ENCODE assay signal across 1 cellular context in genomic region chr16:68526782-68527145, GRCh38.
TF ChIP-seq lines count a peak whose summit lies in the region.

No MANE protein-coding gene starts in this region.

TF ChIP-seq in HepG2, 621 proteins besides CTCF, POLR2A, EP300 and RAD21 (continued from another document and continues in another):
- TF ChIP-seq ZNF687 (CRISPR knock-in tag; IDR thresholded peaks at IDR 0.05) (peak; percentile 7; the same call in 1 of the 2 replicates), REPIN1 (CRISPR knock-in tag; IDR thresholded peaks at IDR 0.05; ENCODE audit: borderline replicate concordance, low read depth) (no peak), ZSCAN25 (CRISPR knock-in tag; IDR thresholded peaks at IDR 0.05) (no peak), ZNF333 (CRISPR knock-in tag; IDR thresholded peaks at IDR 0.05; ENCODE audit: borderline replicate concordance) (peak; percentile 35; the same call in 1 of the 2 replicates), SRSF4 (IDR thresholded peaks at IDR 0.05; ENCODE audit: low read depth, low read length, poor library complexity, severe bottlenecking) (no peak), ZNF597 (CRISPR knock-in tag; IDR thresholded peaks at IDR 0.05) (no peak), ZNF772 (CRISPR knock-in tag; IDR thresholded peaks at IDR 0.05) (no peak), EEA1 (CRISPR knock-in tag; IDR thresholded peaks at IDR 0.05; ENCODE audit: borderline replicate concordance) (no peak), PTBP1 (IDR thresholded peaks at IDR 0.05; ENCODE audit: low read depth, low read length, poor library complexity, severe bottlenecking) (no peak), ZKSCAN5 (CRISPR knock-in tag; IDR thresholded peaks at IDR 0.05) (no peak), UBTF (CRISPR knock-in tag; IDR thresholded peaks at IDR 0.05) (no peak), ZSCAN31 (CRISPR knock-in tag; IDR thresholded peaks at IDR 0.05; ENCODE audit: low read depth) (no peak), THAP8 (CRISPR knock-in tag; IDR thresholded peaks at IDR 0.05; ENCODE audit: borderline replicate concordance) (no peak), DMTF1 (CRISPR knock-in tag; IDR thresholded peaks at IDR 0.05) (no peak), KDM5A (IDR thresholded peaks at IDR 0.05; ENCODE audit: borderline replicate concordance, low read length) (no peak), ZNF224 (CRISPR knock-in tag; IDR thresholded peaks at IDR 0.05) (no peak), ZNF776 (CRISPR knock-in tag; IDR thresholded peaks at IDR 0.05) (no peak), ZNF691 (CRISPR knock-in tag; IDR thresholded peaks at IDR 0.05; ENCODE audit: borderline replicate concordance, low read depth) (no peak), HNF4G (IDR thresholded peaks at IDR 0.05; ENCODE audit: borderline replicate concordance, low read depth, low read length) (no peak), HNF4G (CRISPR knock-in tag; IDR thresholded peaks at IDR 0.05; ENCODE audit: borderline replicate concordance, low read depth) (no peak), NFATC3 (CRISPR knock-in tag; IDR thresholded peaks at IDR 0.05) (no peak), NCOA1 (CRISPR knock-in tag; IDR thresholded peaks at IDR 0.05) (no peak), NR0B2 (CRISPR knock-in tag; IDR thresholded peaks at IDR 0.05) (no peak), IRF2 (CRISPR knock-in tag; IDR thresholded peaks at IDR 0.05) (no peak), ZNF546 (CRISPR knock-in tag; conservative IDR thresholded peaks at IDR 0.05) (no peak), ZNF383 (CRISPR knock-in tag; IDR thresholded peaks at IDR 0.05; ENCODE audit: borderline replicate concordance) (no peak), KLF15 (CRISPR knock-in tag; IDR thresholded peaks at IDR 0.05; ENCODE audit: borderline replicate concordance) (no peak), KDM5B (CRISPR knock-in tag; IDR thresholded peaks at IDR 0.05; ENCODE audit: borderline replicate concordance) (no peak), MAZ (IDR thresholded peaks at IDR 0.05; ENCODE audit: borderline replicate concordance, low read depth, low read length) (no peak), MAZ (CRISPR knock-in tag; IDR thresholded peaks at IDR 0.05; ENCODE audit: low read depth) (no peak), MYC (CRISPR knock-in tag; IDR thresholded peaks at IDR 0.05; ENCODE audit: borderline replicate concordance) (no peak), ZNF143 (CRISPR knock-in tag; IDR thresholded peaks at IDR 0.05) (no peak), JDP2 (CRISPR knock-in tag; IDR thresholded peaks at IDR 0.05; ENCODE audit: borderline replicate concordance) (no peak), SP140L (CRISPR knock-in tag; IDR thresholded peaks at IDR 0.05; ENCODE audit: borderline replicate concordance) (no peak), ZBTB38 (CRISPR knock-in tag; IDR thresholded peaks at IDR 0.05) (0 out of 2 replicates have a peak, but pooled peaks have one; percentile 37), BCLAF1 (IDR thresholded peaks at IDR 0.05) (no peak), ATRX (CRISPR knock-in tag; IDR thresholded peaks at IDR 0.05; ENCODE audit: borderline replicate concordance) (no peak), ZNF264 (CRISPR knock-in tag; IDR thresholded peaks at IDR 0.05) (no peak), ZMYM3 (CRISPR knock-in tag; IDR thresholded peaks at IDR 0.05) (no peak), NFE2L2 (IDR thresholded peaks at IDR 0.05; ENCODE audit: low read length) (no peak), TCF12 (IDR thresholded peaks at IDR 0.05) (no peak), TCF12 (CRISPR knock-in tag; IDR thresholded peaks at IDR 0.05) (no peak), ZNF883 (CRISPR knock-in tag; IDR thresholded peaks at IDR 0.05; ENCODE audit: not compliant biosample characterization) (peak; percentile 9), ZNF768 (CRISPR knock-in tag; IDR thresholded peaks at IDR 0.05) (0 out of 2 replicates have a peak, but pooled peaks have one; percentile 10), NFRKB (IDR thresholded peaks at IDR 0.05) (no peak), HINFP (CRISPR knock-in tag; IDR thresholded peaks at IDR 0.05; ENCODE audit: low read depth) (no peak), CHD2 (IDR thresholded peaks at IDR 0.05; ENCODE audit: low read depth, low read length) (no peak), MBD4 (IDR thresholded peaks at IDR 0.05; ENCODE audit: borderline replicate concordance, low read length) (no peak), MYNN (CRISPR knock-in tag; IDR thresholded peaks at IDR 0.05; ENCODE audit: low read depth) (no peak), NFE2 (CRISPR knock-in tag; IDR thresholded peaks at IDR 0.05) (no peak), NR2F2 (IDR thresholded peaks at IDR 0.05; ENCODE audit: borderline replicate concordance, low read depth) (no peak), ZNF557 (CRISPR knock-in tag; IDR thresholded peaks at IDR 0.05) (no peak), TBX2 (CRISPR knock-in tag; IDR thresholded peaks at IDR 0.05; ENCODE audit: borderline replicate concordance) (no peak), HDAC1 (CRISPR knock-in tag; IDR thresholded peaks at IDR 0.05) (no peak), MAFF (IDR thresholded peaks at IDR 0.05; ENCODE audit: low read depth, low read length) (no peak), GABPB1 (CRISPR knock-in tag; IDR thresholded peaks at IDR 0.05) (peak; percentile 23; the same call in 1 of the 2 replicates)
